Comparison of ENCODE assay signal across 8 cellular contexts in the genomic region with DNA sequence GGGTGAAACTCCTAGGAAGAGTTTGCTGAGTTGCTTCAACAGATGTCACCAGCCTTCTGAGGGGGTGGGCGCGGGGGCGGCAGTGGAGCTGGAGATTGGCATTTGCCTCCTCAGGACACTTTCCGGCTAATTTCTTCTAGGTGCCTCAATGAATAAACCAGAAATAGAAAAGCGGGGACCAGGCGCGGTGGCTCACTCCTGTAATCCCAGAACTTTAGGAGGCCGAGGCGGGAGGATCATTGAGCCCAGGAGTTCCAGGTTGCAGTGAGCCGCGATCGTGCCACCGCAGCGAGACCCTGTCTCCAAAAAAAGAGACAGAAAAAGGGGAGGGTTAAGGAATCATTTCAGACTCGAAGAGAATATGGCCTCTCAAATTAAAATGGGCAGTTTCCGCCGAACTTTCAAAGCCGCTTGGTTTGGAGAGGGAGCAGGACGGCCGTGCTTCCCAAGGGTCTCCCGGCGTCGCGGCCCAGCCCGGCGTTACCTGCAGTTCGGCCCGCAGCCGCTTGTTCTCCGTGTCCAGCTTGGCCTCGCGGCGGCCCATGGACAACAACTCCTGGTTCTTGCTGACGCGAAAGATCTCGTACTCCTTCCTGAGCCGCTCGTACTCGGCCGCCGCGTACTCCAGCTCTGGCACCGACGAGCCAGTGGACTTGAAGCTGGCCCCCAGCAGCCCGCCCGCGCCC. TPM values are rescaled to one million over a fixed set of nuclear protein-coding genes. Genes with fewer than 3 reads are reported as not detected.
DNase-seq lines count a peak whose midpoint lies in the region; ATAC-seq and TF ChIP-seq lines count a peak whose summit lies in the region.

No MANE protein-coding gene starts in this region.

- H3K4me3 ChIP-seq in dorsolateral prefrontal cortex (peak overlapping the region; percentile 64 to 97 (median 87)), lower lobe of right lung (peak overlapping the region; percentile 83)

- TF ChIP-seq EP300 in Ishikawa (IDR thresholded peaks at IDR 0.05; ENCODE audit: borderline replicate concordance), result no peak

- peak overlapping the region; percentile 90 to 91 for H3K4me3 Mint-ChIP-seq in CD14-positive monocyte
- peak overlapping the region; percentile 91 for H3K4me3 Mint-ChIP-seq in T-helper 1 cell treated with Interleukin-12 subunit alpha and Interleukin-12 subunit beta and Interleukin-4 antibody, amounts not matched to agents 30 μg/mL and 1 μg/mL, for 36 hours
- H3K4me3 Mint-ChIP-seq in stimulated activated naive CD8-positive, alpha-beta T cell treated with anti-CD3 and anti-CD28 coated beads, Interleukin-15, Interleukin-2, amounts not matched to agents 100 ng/mL and 50 ng/mL, for 24 hours, result peak overlapping the region; percentile 91

- H3K27me3 ChIP-seq in dorsolateral prefrontal cortex (no peaks in the 10 kb centered on the region), lower lobe of right lung (ENCODE audit: low read depth) (no peaks in the 10 kb centered on the region)

- TF ChIP-seq RAD21 in Ishikawa (IDR thresholded peaks at IDR 0.05; ENCODE audit: low read depth), result no peak

- intact Hi-C loops in CD14-positive monocyte (cut with micrococcal nuclease), result loop anchor here (2.0 to 10.0 kb wide), 5 partner anchors 851 to 1339 kb away; a partner anchor contains a TSS
- intact Hi-C loops in dorsolateral prefrontal cortex (cut with DNase I), result loop anchor here (2.0 to 10.0 kb wide), 6 partner anchors 59 to 1083 kb away; a partner anchor contains a TSS
- intact Hi-C loops in lower lobe of right lung (cut with DNase I), result no loop called here

- DNase-seq in CD14-positive monocyte (ENCODE audit: low spot score) (peak; percentile 68), dorsolateral prefrontal cortex (peak in 9 of 10 donors; percentile 10 to 65 (median 54)), lower lobe of right lung (peak; percentile 87)

- H3K27ac Mint-ChIP-seq in CD14-positive monocyte, result peak overlapping the region; percentile 70 to 89 (median 85)
- H3K27ac Mint-ChIP-seq in T-helper 1 cell treated with Interleukin-12 subunit alpha and Interleukin-12 subunit beta and Interleukin-4 antibody, amounts not matched to agents 30 μg/mL and 1 μg/mL, for 36 hours, result peak overlapping the region; percentile 88
- H3K27ac Mint-ChIP-seq in stimulated activated naive CD8-positive, alpha-beta T cell treated with anti-CD3 and anti-CD28 coated beads, Interleukin-15, Interleukin-2, amounts not matched to agents 100 ng/mL and 50 ng/mL, for 24 hours, result peak overlapping the region; percentile 84

- H3K27me3 Mint-ChIP-seq in CD14-positive monocyte (ENCODE audit: low read depth in 3 of 3), result no peaks in the 10 kb centered on the region
- peaks cover 4% of the 10 kb centered on the region for H3K27me3 Mint-ChIP-seq in T-helper 1 cell treated with Interleukin-12 subunit alpha and Interleukin-12 subunit beta and Interleukin-4 antibody, amounts not matched to agents 30 μg/mL and 1 μg/mL, for 36 hours (ENCODE audit: low read depth)
- H3K27me3 Mint-ChIP-seq in stimulated activated naive CD8-positive, alpha-beta T cell treated with anti-CD3 and anti-CD28 coated beads, Interleukin-15, Interleukin-2, amounts not matched to agents 100 ng/mL and 50 ng/mL, for 24 hours, result no peaks in the 10 kb centered on the region

- peak; percentile 30 for ATAC-seq in GM19025 (IDR thresholded peaks at IDR 0.05; ENCODE audit: low read depth, unreplicated experiment)
- peak; percentile 47 to 65 for ATAC-seq in lower lobe of right lung
- no peak for ATAC-seq in HG03108 (IDR thresholded peaks at IDR 0.05; ENCODE audit: unreplicated experiment)

- peaks cover 37% of the 10 kb centered on the region for H3K4me1 ChIP-seq in lower lobe of right lung

- peak; percentile 41 for TF ChIP-seq CTCF in CD14-positive monocyte (IDR thresholded peaks at IDR 0.05)
- peak in 14 of 56 donors; percentile 7 to 40 (median 16) for TF ChIP-seq CTCF in dorsolateral prefrontal cortex (IDR thresholded peaks at IDR 0.05 in 54 of 56, conservative IDR thresholded peaks at IDR 0.05 in 2 of 56; ENCODE audit: low read depth in 1 of 56, partially characterized antibody in 56 of 56)
- TF ChIP-seq CTCF in lower lobe of right lung (IDR thresholded peaks at IDR 0.05), result peak; percentile 42

- H3K9me3 ChIP-seq in lower lobe of right lung, result no peaks in the 10 kb centered on the region

- H3K36me3 Mint-ChIP-seq in CD14-positive monocyte, result peaks cover 15 to 17% of the 10 kb centered on the region in 2 donors
- peaks cover 12% of the 10 kb centered on the region for H3K36me3 Mint-ChIP-seq in T-helper 1 cell treated with Interleukin-12 subunit alpha and Interleukin-12 subunit beta and Interleukin-4 antibody, amounts not matched to agents 30 μg/mL and 1 μg/mL, for 36 hours (ENCODE audit: low read depth)
- H3K36me3 Mint-ChIP-seq in stimulated activated naive CD8-positive, alpha-beta T cell treated with anti-CD3 and anti-CD28 coated beads, Interleukin-15, Interleukin-2, amounts not matched to agents 100 ng/mL and 50 ng/mL, for 24 hours (ENCODE audit: low read depth), result peaks cover 27% of the 10 kb centered on the region

- no peaks in the 10 kb centered on the region for H3K9me3 Mint-ChIP-seq in CD14-positive monocyte
- no peaks in the 10 kb centered on the region for H3K9me3 Mint-ChIP-seq in T-helper 1 cell treated with Interleukin-12 subunit alpha and Interleukin-12 subunit beta and Interleukin-4 antibody, amounts not matched to agents 30 μg/mL and 1 μg/mL, for 36 hours
- H3K9me3 Mint-ChIP-seq in stimulated activated naive CD8-positive, alpha-beta T cell treated with anti-CD3 and anti-CD28 coated beads, Interleukin-15, Interleukin-2, amounts not matched to agents 100 ng/mL and 50 ng/mL, for 24 hours, result no peaks in the 10 kb centered on the region

- H3K4me1 Mint-ChIP-seq in CD14-positive monocyte, result peaks cover 25% of the 10 kb centered on the region
- H3K4me1 Mint-ChIP-seq in T-helper 1 cell treated with Interleukin-12 subunit alpha and Interleukin-12 subunit beta and Interleukin-4 antibody, amounts not matched to agents 30 μg/mL and 1 μg/mL, for 36 hours (ENCODE audit: low read depth), result peaks cover 32% of the 10 kb centered on the region
- peaks cover 52% of the 10 kb centered on the region for H3K4me1 Mint-ChIP-seq in stimulated activated naive CD8-positive, alpha-beta T cell treated with anti-CD3 and anti-CD28 coated beads, Interleukin-15, Interleukin-2, amounts not matched to agents 100 ng/mL and 50 ng/mL, for 24 hours (ENCODE audit: low read depth)

- H3K27ac ChIP-seq in dorsolateral prefrontal cortex (peak overlapping the region; percentile 58 to 96 (median 90)), lower lobe of right lung (peak overlapping the region; percentile 99)

- peaks cover 28% of the 10 kb centered on the region for H3K36me3 ChIP-seq in lower lobe of right lung

TF ChIP-seq in Ishikawa, 13 proteins besides CTCF, POLR2A, EP300 and RAD21:
- TF ChIP-seq CEBPB (IDR thresholded peaks at IDR 0.05) (no peak), ZBTB7A (IDR thresholded peaks at IDR 0.05; ENCODE audit: low read depth) (0 out of 2 replicates have a peak, but pooled peaks have one; percentile 22), YY1 (IDR thresholded peaks at IDR 0.05; ENCODE audit: low read depth) (no peak), EGR1 (IDR thresholded peaks at IDR 0.05) (no peak), TEAD4 (IDR thresholded peaks at IDR 0.05) (no peak), TCF12 (IDR thresholded peaks at IDR 0.05; ENCODE audit: low read depth) (no peak; the same call in 1 of the 2 replicates)
- TF ChIP-seq, protein P1, sequence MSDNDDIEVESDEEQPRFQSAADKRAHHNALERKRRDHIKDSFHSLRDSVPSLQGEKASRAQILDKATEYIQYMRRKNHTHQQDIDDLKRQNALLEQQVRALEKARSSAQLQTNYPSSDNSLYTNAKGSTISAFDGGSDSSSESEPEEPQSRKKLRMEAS (IDR thresholded peaks at IDR 0.05), result peak; percentile 26; the same call in 1 of the 2 replicates
- TF ChIP-seq, protein P2, sequence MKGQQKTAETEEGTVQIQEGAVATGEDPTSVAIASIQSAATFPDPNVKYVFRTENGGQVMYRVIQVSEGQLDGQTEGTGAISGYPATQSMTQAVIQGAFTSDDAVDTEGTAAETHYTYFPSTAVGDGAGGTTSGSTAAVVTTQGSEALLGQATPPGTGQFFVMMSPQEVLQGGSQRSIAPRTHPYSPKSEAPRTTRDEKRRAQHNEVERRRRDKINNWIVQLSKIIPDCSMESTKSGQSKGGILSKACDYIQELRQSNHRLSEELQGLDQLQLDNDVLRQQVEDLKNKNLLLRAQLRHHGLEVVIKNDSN (IDR thresholded peaks at IDR 0.05), result no peak
- TF ChIP-seq, protein P3, sequence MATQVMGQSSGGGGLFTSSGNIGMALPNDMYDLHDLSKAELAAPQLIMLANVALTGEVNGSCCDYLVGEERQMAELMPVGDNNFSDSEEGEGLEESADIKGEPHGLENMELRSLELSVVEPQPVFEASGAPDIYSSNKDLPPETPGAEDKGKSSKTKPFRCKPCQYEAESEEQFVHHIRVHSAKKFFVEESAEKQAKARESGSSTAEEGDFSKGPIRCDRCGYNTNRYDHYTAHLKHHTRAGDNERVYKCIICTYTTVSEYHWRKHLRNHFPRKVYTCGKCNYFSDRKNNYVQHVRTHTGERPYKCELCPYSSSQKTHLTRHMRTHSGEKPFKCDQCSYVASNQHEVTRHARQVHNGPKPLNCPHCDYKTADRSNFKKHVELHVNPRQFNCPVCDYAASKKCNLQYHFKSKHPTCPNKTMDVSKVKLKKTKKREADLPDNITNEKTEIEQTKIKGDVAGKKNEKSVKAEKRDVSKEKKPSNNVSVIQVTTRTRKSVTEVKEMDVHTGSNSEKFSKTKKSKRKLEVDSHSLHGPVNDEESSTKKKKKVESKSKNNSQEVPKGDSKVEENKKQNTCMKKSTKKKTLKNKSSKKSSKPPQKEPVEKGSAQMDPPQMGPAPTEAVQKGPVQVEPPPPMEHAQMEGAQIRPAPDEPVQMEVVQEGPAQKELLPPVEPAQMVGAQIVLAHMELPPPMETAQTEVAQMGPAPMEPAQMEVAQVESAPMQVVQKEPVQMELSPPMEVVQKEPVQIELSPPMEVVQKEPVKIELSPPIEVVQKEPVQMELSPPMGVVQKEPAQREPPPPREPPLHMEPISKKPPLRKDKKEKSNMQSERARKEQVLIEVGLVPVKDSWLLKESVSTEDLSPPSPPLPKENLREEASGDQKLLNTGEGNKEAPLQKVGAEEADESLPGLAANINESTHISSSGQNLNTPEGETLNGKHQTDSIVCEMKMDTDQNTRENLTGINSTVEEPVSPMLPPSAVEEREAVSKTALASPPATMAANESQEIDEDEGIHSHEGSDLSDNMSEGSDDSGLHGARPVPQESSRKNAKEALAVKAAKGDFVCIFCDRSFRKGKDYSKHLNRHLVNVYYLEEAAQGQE (IDR thresholded peaks at IDR 0.05; ENCODE audit: low read depth), result no peak
TF ChIP-seq in Ishikawa: peak in this region for 2.

RNA-seq across cellular contexts. Expression of a gene that starts 0.6 kb away (rescaled TPM):
- 1 to 10 TPM; 1.3 to 2.0 TPM for polyA plus RNA-seq in CD14-positive monocyte
- total RNA-seq in dorsolateral prefrontal cortex, result 10 to 100 TPM; 12.0 to 55.8 (median 23.8) TPM
- total RNA-seq in lower lobe of right lung, result 31.2 TPM
